ENCODE assay signal across 9 cellular contexts in genomic region chr6:69680302-69680701, GRCh38.
"Had no signal": no experiment of that assay in that cellular context is flagged by ENCODE, and none has a peak within 500 bp of the region (broad histone marks: within the 10 kb centered on the region; RNA-seq: fewer than 3 reads in every experiment).

No MANE protein-coding gene starts in this region.

- H3K4me3 Mint-ChIP-seq: HFFc6 had no signal

- ATAC-seq: HCT116, K562 had no signal

- H3K9me3 ChIP-seq: HAP-1 had no signal

- DNase-seq: GM23248, GOT3, H7, HFFc6, IMR-90, KG1 had no signal

- H3K27ac Mint-ChIP-seq: HFFc6 had no signal

- H3K9me3 Mint-ChIP-seq: HFFc6 had no signal

- H3K4me3 ChIP-seq: GM23248, HAP-1, K562 had no signal

- H3K36me3 ChIP-seq: HAP-1 had no signal
